12 cellular contexts compared by ENCODE assay signal in genomic region chr16:11676799-11677198, GRCh38. TPM values are rescaled to one million over a fixed set of nuclear protein-coding genes. Genes with fewer than 3 reads are reported as not detected.
DNase-seq lines count a peak whose midpoint lies in the region; ATAC-seq and TF ChIP-seq lines count a peak whose summit lies in the region.
"Had no signal": no experiment of that assay in that cellular context is flagged by ENCODE, and none has a peak within 500 bp of the region (broad histone marks: within the 10 kb centered on the region; RNA-seq: fewer than 3 reads in every experiment).

No MANE protein-coding gene starts in this region.

- H3K27me3 ChIP-seq in iPS-15b (ENCODE audit: control insufficient read depth, insufficient read depth, low read length), result no peaks in the 10 kb centered on the region
- H3K27me3 ChIP-seq: testis had no signal

- no peak for TF ChIP-seq CTCF in WTC11 (IDR thresholded peaks at IDR 0.05)

- no peaks in the 10 kb centered on the region for H3K9me3 Mint-ChIP-seq in WTC11
- H3K9me3 Mint-ChIP-seq in stimulated activated naive B cell treated with anti-CD40 and anti-IgM and Interleukin-4, amounts not matched to agents 10 μg/mL and 1 μg/mL and 100 μg/mL, for 72 hours, result no peaks in the 10 kb centered on the region

- H3K36me3 ChIP-seq in iPS-15b (ENCODE audit: control insufficient read depth, insufficient read depth, low read length), result peaks cover 39% of the 10 kb centered on the region

- H3K4me3 Mint-ChIP-seq in WTC11, result no peak overlapping the region
- H3K4me3 Mint-ChIP-seq in stimulated activated naive B cell treated with anti-CD40 and anti-IgM and Interleukin-4, amounts not matched to agents 10 μg/mL and 1 μg/mL and 100 μg/mL, for 72 hours, result no peak overlapping the region

- peaks cover 38% of the 10 kb centered on the region for H3K4me1 Mint-ChIP-seq in WTC11
- peaks cover 82 to 97% of the 10 kb centered on the region in 2 donors for H3K4me1 Mint-ChIP-seq in stimulated activated naive B cell treated with anti-CD40 and anti-IgM and Interleukin-4, amounts not matched to agents 10 μg/mL and 1 μg/mL and 100 μg/mL, for 72 hours

- H3K4me3 ChIP-seq in iPS-15b (ENCODE audit: low read depth, low read length), result no peak overlapping the region
- H3K4me3 ChIP-seq: testis had no signal

- CTCF ChIA-PET in WTC11 (lab: Charles Lee), result interaction anchor here (1.5 kb wide), 1 partner anchor 10 kb away, joined by 3 read pairs; no protein-coding TSS in a partner anchor

- ATAC-seq in WTC11 (no peak), HG03521 (IDR thresholded peaks at IDR 0.05; ENCODE audit: unreplicated experiment) (no peak), GM19463 (IDR thresholded peaks at IDR 0.05; ENCODE audit: unreplicated experiment) (no peak)
- no peak for ATAC-seq in stimulated activated naive B cell treated with anti-CD40 and anti-IgM and Interleukin-4, amounts not matched to agents 10 μg/mL and 1 μg/mL and 100 μg/mL, for 72 hours (replicated peaks)

- peaks cover 38% of the 10 kb centered on the region for H3K36me3 Mint-ChIP-seq in WTC11
- H3K36me3 Mint-ChIP-seq in stimulated activated naive B cell treated with anti-CD40 and anti-IgM and Interleukin-4, amounts not matched to agents 10 μg/mL and 1 μg/mL and 100 μg/mL, for 72 hours, result peaks cover 43 to 65% of the 10 kb centered on the region in 2 donors

- POLR2A ChIA-PET in WTC11 (lab: Charles Lee), result interaction anchor here (1.3 kb wide), 1 partner anchor 9 kb away, joined by 4 read pairs; no protein-coding TSS in a partner anchor

- H3K27ac Mint-ChIP-seq in WTC11, result peak overlapping the region; percentile 91
- peak overlapping the region; percentile 89 for H3K27ac Mint-ChIP-seq in stimulated activated naive B cell treated with anti-CD40 and anti-IgM and Interleukin-4, amounts not matched to agents 10 μg/mL and 1 μg/mL and 100 μg/mL, for 72 hours

- no peaks in the 10 kb centered on the region for H3K4me1 ChIP-seq in iPS-15b (ENCODE audit: control insufficient read depth, insufficient read depth, low read length)

- no peaks in the 10 kb centered on the region for H3K9me3 ChIP-seq in iPS-15b (ENCODE audit: control insufficient read depth, insufficient read depth, low read length)
- H3K9me3 ChIP-seq: testis had no signal

- peak overlapping the region; percentile 4 for H3K9ac ChIP-seq in iPS-15b (ENCODE audit: low read depth, low read length)

- DNase-seq in DMS 273 (lab: John Stamatoyannopoulos, UW; ENCODE audit: unreplicated experiment) (peak; percentile 39), DMS 273 treated with DMSO at 0.1 percent for 48 hours (lab: John Stamatoyannopoulos, UW) (no peak), WTC11 (ENCODE audit: low spot score) (no peak), NCI-H2107 treated with DMSO at 0.1 percent for 48 hours (lab: John Stamatoyannopoulos, UW; ENCODE audit: unreplicated experiment) (no peak)
- DNase-seq in stimulated activated naive B cell treated with anti-CD40 and anti-IgM and Interleukin-4, amounts not matched to agents 10 μg/mL and 1 μg/mL and 100 μg/mL, for 72 hours, result no peak
- DNase-seq: KBM-7; stimulated activated CD4-positive, alpha-beta T cell treated with anti-CD3 and anti-CD28 coated beads, Interleukin-4, amount 100 ng/mL, for 24 hours; T-helper 9 cell; testis had no signal

- H3K27me3 Mint-ChIP-seq in WTC11 (ENCODE audit: low read depth), result no peaks in the 10 kb centered on the region
- no peaks in the 10 kb centered on the region for H3K27me3 Mint-ChIP-seq in stimulated activated naive B cell treated with anti-CD40 and anti-IgM and Interleukin-4, amounts not matched to agents 10 μg/mL and 1 μg/mL and 100 μg/mL, for 72 hours

TF ChIP-seq in WTC11, 78 proteins besides CTCF, POLR2A, EP300 and RAD21:
- TF ChIP-seq USF2 (CRISPR knock-in tag; IDR thresholded peaks at IDR 0.05), result no peak
- no peak for TF ChIP-seq ZNF396 (CRISPR knock-in tag; IDR thresholded peaks at IDR 0.05; ENCODE audit: borderline replicate concordance)
- TF ChIP-seq TP53 (CRISPR knock-in tag; IDR thresholded peaks at IDR 0.05), result no peak
- TF ChIP-seq SMAD3 (CRISPR knock-in tag; IDR thresholded peaks at IDR 0.05; ENCODE audit: borderline replicate concordance), result no peak
- TF ChIP-seq ZNF416 (CRISPR knock-in tag; IDR thresholded peaks at IDR 0.05), result no peak
- TF ChIP-seq ZNF138 (CRISPR knock-in tag; conservative IDR thresholded peaks at IDR 0.05), result no peak
- no peak for TF ChIP-seq RELA (CRISPR knock-in tag; IDR thresholded peaks at IDR 0.05; ENCODE audit: borderline replicate concordance)
- no peak for TF ChIP-seq ZNF281 (CRISPR knock-in tag; IDR thresholded peaks at IDR 0.05)
- TF ChIP-seq FOXK1 (CRISPR knock-in tag; IDR thresholded peaks at IDR 0.05), result no peak

RNA-seq across cellular contexts. Expression of gene SNN, which starts 8.5 kb away (rescaled TPM):
- 54.2 to 65.2 TPM (median 56.2 TPM) in 3 replicates for total RNA-seq in WTC11 (2021)
